ENCODE assay signal across 26 cellular contexts in the genomic region with DNA sequence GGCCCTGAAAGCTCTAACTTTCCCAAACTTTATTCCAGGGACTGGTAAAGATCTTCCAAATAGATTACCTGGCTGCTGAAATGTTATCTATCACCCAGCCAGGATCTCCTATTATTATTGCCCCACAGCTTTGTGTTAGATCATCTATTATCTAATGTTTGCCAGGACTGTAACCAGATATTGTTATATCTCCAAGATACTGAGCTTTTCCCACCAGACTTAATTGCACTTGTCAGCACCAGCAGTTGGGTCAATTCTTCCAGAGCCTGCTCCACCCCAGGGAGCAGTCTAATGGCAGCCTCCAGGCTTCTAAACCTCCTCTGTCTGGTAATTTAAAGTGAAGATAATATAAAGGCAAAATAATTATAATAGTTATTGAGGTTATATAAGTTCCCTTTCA. TPM values are rescaled to one million over a fixed set of nuclear protein-coding genes. Genes with fewer than 3 reads are reported as not detected.
DNase-seq lines count a peak whose midpoint lies in the region; ATAC-seq and TF ChIP-seq lines count a peak whose summit lies in the region.
"Had no signal": no experiment of that assay in that cellular context is flagged by ENCODE, and none has a peak within 500 bp of the region (broad histone marks: within the 10 kb centered on the region; RNA-seq: fewer than 3 reads in every experiment).

No MANE protein-coding gene starts in this region.

- ATAC-seq in GM23338, result no peak
- ATAC-seq in HG02870 (IDR thresholded peaks at IDR 0.05; ENCODE audit: unreplicated experiment), result no peak
- ATAC-seq: GM12878 had no signal

- CTCF ChIA-PET in HEK293 (lab: Yijun Ruan, JAX), result interaction anchor here (0.5 to 3.3 kb wide), 2 partner anchors 106 to 196 kb away, joined by 5 to 10 read pairs; no protein-coding TSS in a partner anchor

- H3K4ac ChIP-seq in mesendoderm (ENCODE audit: low read depth, low read length), result no peak overlapping the region

- TF ChIP-seq CTCF in GM23338 (conservative IDR thresholded peaks at IDR 0.05; ENCODE audit: low read depth in 2 of 2), result no peak
- no peak for TF ChIP-seq CTCF in HEK293 (tag by site-specific recombination; IDR thresholded peaks at IDR 0.05)

- no peak overlapping the region for H3K27ac ChIP-seq in GM23338 (ENCODE audit: low read depth)
- no peak overlapping the region for H3K27ac ChIP-seq in HEK293 (ENCODE audit: extremely low read depth, low read depth, low read length)
- H3K27ac ChIP-seq in mesendoderm (ENCODE audit: low read depth, low read length), result no peak overlapping the region
- H3K27ac ChIP-seq: BLaER1 had no signal

- H4K5ac ChIP-seq in mesendoderm (ENCODE audit: low read length), result no peak overlapping the region

- H3K4me2 ChIP-seq in GM23338, result no peak overlapping the region
- H3K4me2 ChIP-seq in mesendoderm (ENCODE audit: low read length), result no peak overlapping the region
- H3K4me2 ChIP-seq: BLaER1 had no signal

- no peaks in the 10 kb centered on the region for H4K20me1 ChIP-seq in GM23338 (replicated peaks; ENCODE audit: insufficient read depth)
- H4K20me1 ChIP-seq: BLaER1 had no signal

- H3F3A ChIP-seq in GM23338 (replicated peaks; ENCODE audit: low read depth), result no peaks in the 10 kb centered on the region

- POLR2A ChIA-PET in HEK293 (lab: Yijun Ruan, JAX), result no interaction called here

- no peaks in the 10 kb centered on the region for H3K79me1 ChIP-seq in mesendoderm (ENCODE audit: low read length)

- no peak overlapping the region for H2BK5ac ChIP-seq in mesendoderm (ENCODE audit: low read length)

- no peaks in the 10 kb centered on the region for H3K9me3 ChIP-seq in HEK293 (ENCODE audit: control insufficient read depth, insufficient read depth, low read depth, low read length)
- H3K9me3 ChIP-seq: BE2C, BLaER1 had no signal

- no peaks in the 10 kb centered on the region for H3K36me3 Mint-ChIP-seq in GM23338 (ENCODE audit: low read depth)
- H3K36me3 Mint-ChIP-seq: CD14-positive monocyte; CD4-positive, CD25-positive, alpha-beta regulatory T cell had no signal

- H2BK120ac ChIP-seq in mesendoderm (ENCODE audit: low read depth, low read length), result no peak overlapping the region

- no peak for DNase-seq in GM23338 (ENCODE audit: low spot score)
- DNase-seq in NCI-H146 (lab: John Stamatoyannopoulos, UW), result peak; percentile 71
- DNase-seq in mesendoderm, result no peak
- no peak for DNase-seq in stimulated activated CD4-positive, alpha-beta T cell treated with anti-CD3 and anti-CD28 coated beads, Interleukin-2, amount 100 ng/mL, for 48 hours
- no peak for DNase-seq in activated CD4-positive, alpha-beta T cell treated with anti-CD3 and anti-CD28 coated beads for 4 hours
- DNase-seq in cerebellar cortex (ENCODE audit: low spot score), result no peak
- DNase-seq: 8988T; ACHN; BE2C; C1 segment of cervical spinal cord; CD4-positive, alpha-beta memory T cell; CD4-positive, CD25-positive, alpha-beta regulatory T cell; CD8-positive, alpha-beta memory T cell; COR-L47; DMS 273 treated with DMSO at 0.1 percent for 48 hours; DMS153; DMS53; DMS79; DND-41; EL; GDM1 had no signal

- H3K23ac ChIP-seq in mesendoderm (ENCODE audit: low read length), result no peak overlapping the region

- no peak overlapping the region for H3K27ac Mint-ChIP-seq in GM23338
- H3K27ac Mint-ChIP-seq: CD14-positive monocyte; CD4-positive, alpha-beta memory T cell; CD4-positive, CD25-positive, alpha-beta regulatory T cell; CD8-positive, alpha-beta memory T cell had no signal

- no peaks in the 10 kb centered on the region for H3K27me3 Mint-ChIP-seq in GM23338 (ENCODE audit: insufficient read depth, low read depth, poor library complexity)
- H3K27me3 Mint-ChIP-seq: CD8-positive, alpha-beta memory T cell had no signal

- H3K18ac ChIP-seq in mesendoderm (ENCODE audit: low read length), result no peak overlapping the region

- H3K4me3 ChIP-seq in GM23338, result no peak overlapping the region
- H3K4me3 ChIP-seq in HEK293 (ENCODE audit: low read depth, low read length), result no peak overlapping the region
- H3K4me3 ChIP-seq in mesendoderm (ENCODE audit: low read length), result no peak overlapping the region
- H3K4me3 ChIP-seq: BLaER1, GM12878 had no signal

- peaks cover 7% of the 10 kb centered on the region; the same call in 2 of the 3 replicates for H3K4me1 Mint-ChIP-seq in GM23338

- H3K36me3 ChIP-seq in GM23338 (ENCODE audit: insufficient read depth) (no peaks in the 10 kb centered on the region), HEK293 (ENCODE audit: control insufficient read depth in 2 of 2, insufficient read depth in 1 of 2, low read length in 2 of 2) (no peaks in the 10 kb centered on the region), mesendoderm (ENCODE audit: control insufficient read depth, insufficient read depth, low read length) (no peaks in the 10 kb centered on the region)
- H3K36me3 ChIP-seq: BE2C, BLaER1 had no signal

- H3K9me2 ChIP-seq in GM23338 (ENCODE audit: insufficient read depth), result peaks cover 2% of the 10 kb centered on the region; the same call in 1 of the 2 replicates

- 0 out of 2 replicates have a peak overlapping the region, but pooled peaks have one; percentile 15 for H2AFZ ChIP-seq in GM23338

- H3K4me3 Mint-ChIP-seq in GM23338, result no peak overlapping the region
- H3K4me3 Mint-ChIP-seq: CD14-positive monocyte; CD4-positive, alpha-beta memory T cell; CD4-positive, CD25-positive, alpha-beta regulatory T cell; CD8-positive, alpha-beta memory T cell had no signal

- peaks cover 3% of the 10 kb centered on the region; the same call in 2 of the 3 replicates for H3K9me3 Mint-ChIP-seq in GM23338

- no peak overlapping the region for H3K56ac ChIP-seq in mesendoderm (ENCODE audit: low read length)

- H3K27me3 ChIP-seq in GM23338 (ENCODE audit: insufficient read depth) (no peaks in the 10 kb centered on the region), mesendoderm (ENCODE audit: insufficient read depth, low read length, poor library complexity) (no peaks in the 10 kb centered on the region)
- H3K27me3 ChIP-seq: BE2C, BLaER1 had no signal

- H3K9ac ChIP-seq in mesendoderm (ENCODE audit: low read length), result no peak overlapping the region
- H3K9ac ChIP-seq: BLaER1 had no signal

- H3K4me1 ChIP-seq in GM23338 (ENCODE audit: insufficient read depth) (peaks cover 11% of the 10 kb centered on the region), HEK293 (ENCODE audit: control insufficient read depth, insufficient read depth, low read length) (no peaks in the 10 kb centered on the region), mesendoderm (ENCODE audit: control insufficient read depth, low read depth, low read length) (no peaks in the 10 kb centered on the region)
- H3K4me1 ChIP-seq: BE2C, BLaER1 had no signal

- H2AK5ac ChIP-seq in mesendoderm (ENCODE audit: low read length), result no peak overlapping the region

- no peaks in the 10 kb centered on the region for H3K79me2 ChIP-seq in GM23338 (replicated peaks; ENCODE audit: insufficient read depth)
- no peaks in the 10 kb centered on the region for H3K79me2 ChIP-seq in mesendoderm (ENCODE audit: control insufficient read depth, insufficient read depth, low read length)

- H4K8ac ChIP-seq in mesendoderm (ENCODE audit: low read depth, low read length), result peak overlapping the region; percentile 13

- H2BK15ac ChIP-seq in mesendoderm (replicated peaks; ENCODE audit: low read depth), result no peak overlapping the region

TF ChIP-seq in HEK293, 187 proteins besides CTCF, POLR2A, EP300 and RAD21 (continues in another document):
- no peak for TF ChIP-seq GLI2 (tag by site-specific recombination; IDR thresholded peaks at IDR 0.05; ENCODE audit: borderline replicate concordance, low read depth)
- TF ChIP-seq ZNF623 (tag by site-specific recombination; IDR thresholded peaks at IDR 0.05), result no peak
- TF ChIP-seq, protein P1, sequence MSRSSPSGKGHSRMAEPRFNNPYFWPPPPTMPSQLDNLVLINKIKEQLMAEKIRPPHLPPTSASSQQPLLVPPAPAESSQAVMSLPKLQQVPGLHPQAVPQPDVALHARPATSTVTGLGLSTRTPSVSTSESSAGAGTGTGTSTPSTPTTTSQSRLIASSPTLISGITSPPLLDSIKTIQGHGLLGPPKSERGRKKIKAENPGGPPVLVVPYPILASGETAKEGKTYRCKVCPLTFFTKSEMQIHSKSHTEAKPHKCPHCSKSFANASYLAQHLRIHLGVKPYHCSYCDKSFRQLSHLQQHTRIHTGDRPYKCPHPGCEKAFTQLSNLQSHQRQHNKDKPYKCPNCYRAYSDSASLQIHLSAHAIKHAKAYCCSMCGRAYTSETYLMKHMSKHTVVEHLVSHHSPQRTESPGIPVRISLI (tag by site-specific recombination; IDR thresholded peaks at IDR 0.05), result no peak
- TF ChIP-seq TCF7L2 (IDR thresholded peaks at IDR 0.05; ENCODE audit: borderline replicate concordance, low read depth, low read length), result no peak
- TF ChIP-seq ZNF654 (tag by site-specific recombination; IDR thresholded peaks at IDR 0.05; ENCODE audit: low read depth), result no peak
- TF ChIP-seq ZNF423 (tag by site-specific recombination; IDR thresholded peaks at IDR 0.05), result no peak
- TF ChIP-seq, protein P2, sequence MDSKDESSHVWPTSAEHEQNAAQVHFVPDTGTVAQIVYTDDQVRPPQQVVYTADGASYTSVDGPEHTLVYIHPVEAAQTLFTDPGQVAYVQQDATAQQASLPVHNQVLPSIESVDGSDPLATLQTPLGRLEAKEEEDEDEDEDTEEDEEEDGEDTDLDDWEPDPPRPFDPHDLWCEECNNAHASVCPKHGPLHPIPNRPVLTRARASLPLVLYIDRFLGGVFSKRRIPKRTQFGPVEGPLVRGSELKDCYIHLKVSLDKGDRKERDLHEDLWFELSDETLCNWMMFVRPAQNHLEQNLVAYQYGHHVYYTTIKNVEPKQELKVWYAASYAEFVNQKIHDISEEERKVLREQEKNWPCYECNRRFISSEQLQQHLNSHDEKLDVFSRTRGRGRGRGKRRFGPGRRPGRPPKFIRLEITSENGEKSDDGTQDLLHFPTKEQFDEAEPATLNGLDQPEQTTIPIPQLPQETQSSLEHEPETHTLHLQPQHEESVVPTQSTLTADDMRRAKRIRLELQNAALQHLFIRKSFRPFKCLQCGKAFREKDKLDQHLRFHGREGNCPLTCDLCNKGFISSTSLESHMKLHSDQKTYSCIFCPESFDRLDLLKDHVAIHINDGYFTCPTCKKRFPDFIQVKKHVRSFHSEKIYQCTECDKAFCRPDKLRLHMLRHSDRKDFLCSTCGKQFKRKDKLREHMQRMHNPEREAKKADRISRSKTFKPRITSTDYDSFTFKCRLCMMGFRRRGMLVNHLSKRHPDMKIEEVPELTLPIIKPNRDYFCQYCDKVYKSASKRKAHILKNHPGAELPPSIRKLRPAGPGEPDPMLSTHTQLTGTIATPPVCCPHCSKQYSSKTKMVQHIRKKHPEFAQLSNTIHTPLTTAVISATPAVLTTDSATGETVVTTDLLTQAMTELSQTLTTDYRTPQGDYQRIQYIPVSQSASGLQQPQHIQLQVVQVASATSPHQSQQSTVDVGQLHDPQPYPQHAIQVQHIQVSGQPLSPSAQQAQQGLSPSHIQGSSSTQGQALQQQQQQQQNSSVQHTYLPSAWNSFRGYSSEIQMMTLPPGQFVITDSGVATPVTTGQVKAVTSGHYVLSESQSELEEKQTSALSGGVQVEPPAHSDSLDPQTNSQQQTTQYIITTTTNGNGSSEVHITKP (tag by site-specific recombination; IDR thresholded peaks at IDR 0.05), result peak; percentile 65

RNA-seq across cellular contexts. Expression of a gene that starts 59.1 kb away (rescaled TPM):
- 448 and 516 TPM in 2 replicates for total RNA-seq in GM23338 (2014; rRNA removed; shearing (Covaris generic))
- 726 and 746 TPM in 2 replicates for polyA plus RNA-seq in GM23338 (2016; fragmentation: Nextera tagmentation; extraction: Ambion mirVana)
- polyA plus RNA-seq in mesendoderm (2013, experiment 1 of 2), result 282 TPM
- polyA plus RNA-seq in mesendoderm (2013, experiment 2 of 2), result 283 TPM
